Comparison of ENCODE assay signal across 1 cellular context in the genomic region with DNA sequence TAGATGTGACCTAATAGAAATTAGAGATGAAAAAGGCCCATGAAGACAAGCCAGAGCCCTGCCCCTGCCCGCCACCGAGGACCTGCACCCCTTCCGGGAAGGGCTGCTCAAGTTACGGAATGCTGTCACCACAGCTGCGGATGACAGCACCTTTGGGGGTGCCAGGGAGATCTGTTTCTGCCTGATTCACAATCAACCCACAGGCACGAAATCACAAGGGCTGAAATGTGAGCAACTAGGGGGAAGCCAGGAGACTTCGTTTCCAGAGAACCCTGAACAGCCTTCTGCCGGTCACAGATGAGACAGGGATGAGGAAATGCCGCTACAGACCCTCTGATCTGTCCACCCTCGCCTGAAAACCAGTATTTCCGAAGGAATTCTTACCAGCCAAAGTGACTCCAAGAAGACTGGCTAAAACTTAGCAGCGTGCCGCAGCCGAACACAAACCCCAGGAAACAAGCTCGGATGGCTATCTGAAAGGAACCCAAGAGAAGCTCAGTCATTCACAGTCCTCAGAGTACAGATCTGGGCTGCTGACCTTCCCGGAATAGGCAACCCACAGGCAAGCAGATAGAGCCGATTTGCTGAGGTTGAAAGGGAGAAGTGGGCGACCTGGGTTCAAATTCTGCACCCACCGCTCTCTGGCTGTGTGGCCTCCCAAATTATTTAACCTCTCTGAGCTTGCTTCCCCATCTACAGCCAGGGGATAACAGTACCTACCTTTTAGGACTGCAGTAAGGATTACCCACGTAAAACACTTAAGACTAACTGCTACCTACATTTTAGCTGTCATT.
TF ChIP-seq lines count a peak whose summit lies in the region.

No MANE protein-coding gene starts in this region.

TF ChIP-seq in HepG2, 621 proteins besides CTCF, POLR2A, EP300 and RAD21:
- TF ChIP-seq DMAP1 (CRISPR knock-in tag; IDR thresholded peaks at IDR 0.05): peak; percentile 20; the same call in 1 of the 2 replicates
- TF ChIP-seq, protein P1, sequence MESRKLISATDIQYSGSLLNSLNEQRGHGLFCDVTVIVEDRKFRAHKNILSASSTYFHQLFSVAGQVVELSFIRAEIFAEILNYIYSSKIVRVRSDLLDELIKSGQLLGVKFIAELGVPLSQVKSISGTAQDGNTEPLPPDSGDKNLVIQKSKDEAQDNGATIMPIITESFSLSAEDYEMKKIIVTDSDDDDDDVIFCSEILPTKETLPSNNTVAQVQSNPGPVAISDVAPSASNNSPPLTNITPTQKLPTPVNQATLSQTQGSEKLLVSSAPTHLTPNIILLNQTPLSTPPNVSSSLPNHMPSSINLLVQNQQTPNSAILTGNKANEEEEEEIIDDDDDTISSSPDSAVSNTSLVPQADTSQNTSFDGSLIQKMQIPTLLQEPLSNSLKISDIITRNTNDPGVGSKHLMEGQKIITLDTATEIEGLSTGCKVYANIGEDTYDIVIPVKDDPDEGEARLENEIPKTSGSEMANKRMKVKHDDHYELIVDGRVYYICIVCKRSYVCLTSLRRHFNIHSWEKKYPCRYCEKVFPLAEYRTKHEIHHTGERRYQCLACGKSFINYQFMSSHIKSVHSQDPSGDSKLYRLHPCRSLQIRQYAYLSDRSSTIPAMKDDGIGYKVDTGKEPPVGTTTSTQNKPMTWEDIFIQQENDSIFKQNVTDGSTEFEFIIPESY (CRISPR knock-in tag; IDR thresholded peaks at IDR 0.05): peak; percentile 56; the same call in 1 of the 2 replicates
- 0 out of 2 replicates have a peak, but pooled peaks have one; percentile 26 for TF ChIP-seq ZNF510 (CRISPR knock-in tag; IDR thresholded peaks at IDR 0.05; ENCODE audit: low read depth)
- peak; percentile 35; the same call in 1 of the 2 replicates for TF ChIP-seq KDM2A (CRISPR knock-in tag; IDR thresholded peaks at IDR 0.05; ENCODE audit: borderline replicate concordance, low read depth)
- TF ChIP-seq ZNF501 (CRISPR knock-in tag; IDR thresholded peaks at IDR 0.05): 0 out of 2 replicates have a peak, but pooled peaks have one; percentile 23
- TF ChIP-seq SAP130 (CRISPR knock-in tag; IDR thresholded peaks at IDR 0.05; ENCODE audit: low read depth): peak; percentile 17; the same call in 1 of the 2 replicates
- TF ChIP-seq ZNF768 (CRISPR knock-in tag; IDR thresholded peaks at IDR 0.05): peak; percentile 93
- peak; percentile 16; the same call in 1 of the 2 replicates for TF ChIP-seq HOXA3 (CRISPR knock-in tag; IDR thresholded peaks at IDR 0.05)
- TF ChIP-seq CEBPG (CRISPR knock-in tag; IDR thresholded peaks at IDR 0.05): no peak
- TF ChIP-seq ZNF7 (CRISPR knock-in tag; IDR thresholded peaks at IDR 0.05): no peak
- no peak for TF ChIP-seq ZNF552 (CRISPR knock-in tag; IDR thresholded peaks at IDR 0.05; ENCODE audit: borderline replicate concordance)
- peak; percentile 44; the same call in 1 of the 2 replicates for TF ChIP-seq ZMYM3 (CRISPR knock-in tag; IDR thresholded peaks at IDR 0.05)
TF ChIP-seq in HepG2: peak in this region for 9.
